Comparison of ENCODE assay signal across 29 cellular contexts in genomic region chr10:6322805-6323204, GRCh38.
"Had no signal": no experiment of that assay in that cellular context is flagged by ENCODE, and none has a peak within 500 bp of the region (broad histone marks: within the 10 kb centered on the region; RNA-seq: fewer than 3 reads in every experiment).

No MANE protein-coding gene starts in this region.

- H3K4me1 Mint-ChIP-seq: activated CD4-positive, alpha-beta memory T cell treated with anti-CD3 and anti-CD28 coated beads, Interleukin-2, amount 10 ng/mL, durations not matched to agents 7 days and 5 days; T-helper 17 cell had no signal

- H3K27me3 Mint-ChIP-seq: activated B cell treated with CpG ODN at 0.5 μM for 24 hours; activated CD4-positive, alpha-beta memory T cell treated with anti-CD3 and anti-CD28 coated beads, Interleukin-2, amount 10 ng/mL, durations not matched to agents 7 days and 5 days; activated CD4-positive, alpha-beta T cell treated with anti-CD3 and anti-CD28 coated beads, Interleukin-2, amount 10 ng/mL, durations not matched to agents 7 days and 5 days; activated naive CD8-positive, alpha-beta T cell; activated naive CD8-positive, alpha-beta T cell treated with anti-CD3 and anti-CD28 coated beads, Interleukin-2, amount 50 U/mL, for 24 hours; activated T-cell treated with anti-CD3 and anti-CD28 coated beads, Interleukin-2, amount 50 U/mL, for 24 hours; T-helper 17 cell had no signal

- H3K27ac Mint-ChIP-seq: activated B cell treated with CpG ODN at 0.5 μM for 24 hours; activated CD4-positive, alpha-beta memory T cell treated with anti-CD3 and anti-CD28 coated beads, Interleukin-2, amount 10 ng/mL, durations not matched to agents 7 days and 5 days; activated CD4-positive, alpha-beta T cell treated with anti-CD3 and anti-CD28 coated beads, Interleukin-2, amount 10 ng/mL, durations not matched to agents 7 days and 5 days; activated naive CD8-positive, alpha-beta T cell; activated naive CD8-positive, alpha-beta T cell treated with anti-CD3 and anti-CD28 coated beads, Interleukin-2, amount 50 U/mL, for 24 hours; activated T-cell treated with anti-CD3 and anti-CD28 coated beads, Interleukin-2, amount 50 U/mL, for 24 hours; activated T-cell treated with anti-CD3 and anti-CD28 coated beads, Interleukin-2, amount 50 U/mL, for 72 hours; T-helper 17 cell; T-helper 2 cell treated with Interferon-gamma antibody and Interleukin-4, amounts not matched to agents 5 μg/mL and 100 μg/mL, for 36 hours had no signal

- H3K9me3 Mint-ChIP-seq: activated B cell treated with CpG ODN at 0.5 μM for 24 hours; activated CD4-positive, alpha-beta memory T cell treated with anti-CD3 and anti-CD28 coated beads, Interleukin-2, amount 10 ng/mL, durations not matched to agents 7 days and 5 days; activated CD4-positive, alpha-beta T cell treated with anti-CD3 and anti-CD28 coated beads, Interleukin-2, amount 10 ng/mL, durations not matched to agents 7 days and 5 days; activated naive CD8-positive, alpha-beta T cell treated with anti-CD3 and anti-CD28 coated beads, Interleukin-2, amount 50 U/mL, for 24 hours; activated T-cell treated with anti-CD3 and anti-CD28 coated beads, Interleukin-2, amount 50 U/mL, for 24 hours; activated T-cell treated with anti-CD3 and anti-CD28 coated beads, Interleukin-2, amount 50 U/mL, for 72 hours; T-helper 2 cell treated with Interferon-gamma antibody and Interleukin-4, amounts not matched to agents 5 μg/mL and 100 μg/mL, for 36 hours had no signal

- ATAC-seq: activated CD4-positive, CD25-positive, alpha-beta regulatory T cell treated with anti-CD3 and anti-CD28 coated beads, Interleukin-2, amount 50 U/mL, for 24 hours; activated naive CD8-positive, alpha-beta T cell treated with anti-CD3 and anti-CD28 coated beads, Interleukin-2, amount 50 U/mL, for 24 hours; body of pancreas; T-helper 17 cell had no signal

- H3K4me3 Mint-ChIP-seq: activated B cell treated with CpG ODN at 0.5 μM for 24 hours; activated CD4-positive, alpha-beta memory T cell treated with anti-CD3 and anti-CD28 coated beads, Interleukin-2, amount 10 ng/mL, durations not matched to agents 7 days and 5 days; activated CD4-positive, alpha-beta T cell treated with anti-CD3 and anti-CD28 coated beads, Interleukin-2, amount 10 ng/mL, durations not matched to agents 7 days and 5 days; activated naive CD8-positive, alpha-beta T cell; activated naive CD8-positive, alpha-beta T cell treated with anti-CD3 and anti-CD28 coated beads, Interleukin-2, amount 50 U/mL, for 24 hours; activated T-cell treated with anti-CD3 and anti-CD28 coated beads, Interleukin-2, amount 50 U/mL, for 24 hours; activated T-cell treated with anti-CD3 and anti-CD28 coated beads, Interleukin-2, amount 50 U/mL, for 72 hours; T-helper 17 cell; T-helper 2 cell treated with Interferon-gamma antibody and Interleukin-4, amounts not matched to agents 5 μg/mL and 100 μg/mL, for 36 hours had no signal

- DNase-seq: activated B cell treated with CpG ODN at 0.5 μM for 24 hours; activated CD4-positive, alpha-beta memory T cell treated with anti-CD3 and anti-CD28 coated beads, Interleukin-2, amount 10 ng/mL, durations not matched to agents 7 days and 5 days; activated CD4-positive, alpha-beta T cell treated with anti-CD3 and anti-CD28 coated beads, Interleukin-2, amount 10 ng/mL, durations not matched to agents 7 days and 5 days; activated CD4-positive, alpha-beta T cell treated with anti-CD3 and anti-CD28 coated beads, Interleukin-2, amount 50 U/mL, for 4 hours; activated CD8-positive, alpha-beta memory T cell treated with anti-CD3 and anti-CD28 coated beads, Interleukin-2, amount 50 U/mL, for 48 hours; activated effector memory CD4-positive, alpha-beta T cell treated with Interleukin-2 at 50 U/mL for 16 hours; activated gamma-delta T cell treated with Interleukin-2 at 50 U/mL for 16 hours; activated naive CD4-positive, alpha-beta T cell treated with anti-CD3 and anti-CD28 coated beads, Interleukin-2, amount 50 U/mL, for 16 hours; activated naive CD4-positive, alpha-beta T cell treated with Interleukin-2 at 50 U/mL for 16 hours; activated naive CD8-positive, alpha-beta T cell treated with anti-CD3 and anti-CD28 coated beads, Interleukin-2, amount 50 U/mL, for 24 hours; activated T-cell treated with anti-CD3 and anti-CD28 coated beads for 4 hours; activated T-cell treated with anti-CD3 and anti-CD28 coated beads, Interleukin-2, amount 50 U/mL, for 24 hours; activated T-cell treated with anti-CD3 and anti-CD28 coated beads, Interleukin-2, amount 50 U/mL, for 72 hours; adrenal gland; amygdala; aorta; body of pancreas; caudate nucleus; effector CD8-positive, alpha-beta T cell; esophagus squamous epithelium; foreskin melanocyte; head of caudate nucleus; T-helper 1 cell; T-helper 17 cell; T1000; WERI-Rb-1 had no signal
